Comparison of ENCODE assay signal across 1 cellular context in genomic region chr2:241532733-241533601, GRCh38.
TF ChIP-seq lines count a peak whose summit lies in the region.

No MANE protein-coding gene starts in this region.

TF ChIP-seq in HepG2, 621 proteins besides CTCF, POLR2A, EP300 and RAD21 (continued from another document and continues in another):
- TF ChIP-seq ATF6 (CRISPR knock-in tag; conservative IDR thresholded peaks at IDR 0.05) (no peak), ZNF605 (CRISPR knock-in tag; IDR thresholded peaks at IDR 0.05) (no peak; the same call in 1 of the 2 replicates), ZNF670 (CRISPR knock-in tag; IDR thresholded peaks at IDR 0.05; ENCODE audit: borderline replicate concordance) (no peak), ZNF224 (CRISPR knock-in tag; IDR thresholded peaks at IDR 0.05) (no peak), ZNF780A (CRISPR knock-in tag; IDR thresholded peaks at IDR 0.05) (no peak), ZNF441 (CRISPR knock-in tag; IDR thresholded peaks at IDR 0.05; ENCODE audit: borderline replicate concordance) (no peak), HNRNPK (IDR thresholded peaks at IDR 0.05; ENCODE audit: low read depth, low read length, poor library complexity, severe bottlenecking) (no peak), CSRNP2 (CRISPR knock-in tag; conservative IDR thresholded peaks at IDR 0.05; ENCODE audit: low read depth) (no peak), TEF (CRISPR knock-in tag; IDR thresholded peaks at IDR 0.05) (no peak), ZNF256 (CRISPR knock-in tag; conservative IDR thresholded peaks at IDR 0.05) (no peak), ZNF710 (CRISPR knock-in tag; IDR thresholded peaks at IDR 0.05; ENCODE audit: borderline replicate concordance) (0 out of 2 replicates have a peak, but pooled peaks have one; percentile 60), ZNF572 (CRISPR knock-in tag; IDR thresholded peaks at IDR 0.05) (peak; percentile 17; the same call in 1 of the 2 replicates), ZBTB40 (IDR thresholded peaks at IDR 0.05) (no peak), ZBTB40 (CRISPR knock-in tag; IDR thresholded peaks at IDR 0.05) (0 out of 2 replicates have a peak, but pooled peaks have one; percentile 55), KDM1A (CRISPR knock-in tag; IDR thresholded peaks at IDR 0.05) (no peak), BORCS8-MEF2B (CRISPR knock-in tag; IDR thresholded peaks at IDR 0.05) (no peak), PBX2 (CRISPR knock-in tag; IDR thresholded peaks at IDR 0.05) (no peak), NFE2L2 (IDR thresholded peaks at IDR 0.05; ENCODE audit: low read length) (no peak), FOXO4 (CRISPR knock-in tag; conservative IDR thresholded peaks at IDR 0.05) (no peak), GATA4 (IDR thresholded peaks at IDR 0.05; ENCODE audit: borderline replicate concordance, low read depth) (no peak), BRD4 (CRISPR knock-in tag; IDR thresholded peaks at IDR 0.05) (peak; percentile 46; the same call in 1 of the 2 replicates), ARNT2 (CRISPR knock-in tag; IDR thresholded peaks at IDR 0.05; ENCODE audit: low read depth) (no peak), ZNF713 (CRISPR knock-in tag; IDR thresholded peaks at IDR 0.05) (no peak), GATAD2A (CRISPR knock-in tag; IDR thresholded peaks at IDR 0.05) (no peak), ZBTB37 (CRISPR knock-in tag; IDR thresholded peaks at IDR 0.05) (no peak), FOXC1 (CRISPR knock-in tag; IDR thresholded peaks at IDR 0.05; ENCODE audit: borderline replicate concordance) (peak; percentile 71; the same call in 1 of the 2 replicates), ZNF136 (CRISPR knock-in tag; IDR thresholded peaks at IDR 0.05; ENCODE audit: low read depth) (no peak), ZNF83 (CRISPR knock-in tag; IDR thresholded peaks at IDR 0.05; ENCODE audit: borderline replicate concordance) (no peak), POGZ (CRISPR knock-in tag; IDR thresholded peaks at IDR 0.05) (0 out of 2 replicates have a peak, but pooled peaks have one; percentile 15), CBX2 (IDR thresholded peaks at IDR 0.05; ENCODE audit: low read depth, low read length) (no peak), CBX2 (CRISPR knock-in tag; IDR thresholded peaks at IDR 0.05; ENCODE audit: low read depth) (no peak), HNF4A (CRISPR knock-in tag; IDR thresholded peaks at IDR 0.05) (peak; percentile 75), HDAC2 (CRISPR knock-in tag; IDR thresholded peaks at IDR 0.05) (no peak), EZH2 (conservative IDR thresholded peaks at IDR 0.05; ENCODE audit: low read depth, low read length) (no peak), RFX3 (CRISPR knock-in tag; IDR thresholded peaks at IDR 0.05) (no peak), SRSF1 (optimal IDR thresholded peaks at IDR 0.05; ENCODE audit: low read depth, low read length) (no peak), ZNF205 (CRISPR knock-in tag; IDR thresholded peaks at IDR 0.05) (no peak), ZNF546 (CRISPR knock-in tag; conservative IDR thresholded peaks at IDR 0.05) (no peak)
